7 cellular contexts compared by ENCODE assay signal in genomic region chr14:54566410-54567223, GRCh38. TPM values are rescaled to one million over a fixed set of nuclear protein-coding genes. Genes with fewer than 3 reads are reported as not detected.
A peak's percentile ranks its signal among the peaks of the same experiment; 100 is the strongest.
DNase-seq lines count a peak whose midpoint lies in the region; ATAC-seq and FAIRE-seq lines count a peak whose summit lies in the region.

Gene SAMD4A, plus strand, starts transcription at chr14:54567128. Its CDS starts 789 bp downstream, at chr14:54567917.

- H3K4me1 ChIP-seq in small intestine (ENCODE audit: control insufficient read depth in 2 of 2, insufficient read depth in 1 of 2, low read depth in 1 of 2, low read length in 1 of 2) = no peaks in the 10 kb centered on the region

- FAIRE-seq in small intestine (lab: Jason Lieb, UNC) = no peak

- H3K36me3 ChIP-seq in small intestine (ENCODE audit: control insufficient read depth in 2 of 2, insufficient read depth in 2 of 2, low read length in 2 of 2) = no peaks in the 10 kb centered on the region

- 0 to 1% (median 1%) methylated on average over 72 to 91 of the region's 91 CpGs for WGBS in small intestine, 3 donors

- H3K9me3 ChIP-seq in small intestine (ENCODE audit: control insufficient read depth, low read depth) = no peaks in the 10 kb centered on the region

- H3K4me3 ChIP-seq in small intestine (ENCODE audit: low read depth in 1 of 2, low read length in 2 of 2) = peak within 1 kb of the TSS; percentile 62 to 65

- H3K27ac ChIP-seq in small intestine (ENCODE audit: low read depth in 1 of 2, low read length in 1 of 2) = peak within 1 kb of the TSS; percentile 96 to 99

- no peaks in the 10 kb centered on the region for H3K27me3 ChIP-seq in small intestine (ENCODE audit: control insufficient read depth in 2 of 2, insufficient read depth in 2 of 2, low read length in 2 of 2)

- DNase-seq in NCI-H1694 treated with DMSO at 0.1 percent for 48 hours (lab: John Stamatoyannopoulos, UW) (peak; percentile 40), inferior parietal cortex (ENCODE audit: extremely low spot score) (peak; percentile 65), small intestine (peak; percentile 45)
- DNase-seq in activated CD4-positive, CD25-positive, alpha-beta regulatory T cell (lab: John Stamatoyannopoulos, UW) = peak; percentile 17 to 37 (median 26)
- DNase-seq in central memory CD4-positive, alpha-beta T cell = peak; percentile 62

- ATAC-seq in GM18498 (IDR thresholded peaks at IDR 0.05; ENCODE audit: unreplicated experiment) (peak; percentile 42), HG02763 (IDR thresholded peaks at IDR 0.05; ENCODE audit: unreplicated experiment) (peak; percentile 28)

RNA-seq across cellular contexts. Expression of gene SAMD4A, which starts in this region (rescaled TPM):
- polyA plus RNA-seq in small intestine = 1 to 10 TPM; 2.7 to 3.6 (median 3.5) TPM

Comparison
In these comparisons a context has a peak if more than half of its experiments do, and no peak if none do; other contexts are left out.
1. Peak in every context shown above with its lines: DNase-seq, ATAC-seq, H3K4me3 ChIP-seq and H3K27ac ChIP-seq.